9 cellular contexts compared by ENCODE assay signal in genomic region chr17:77963441-77963840, GRCh38. TPM values are rescaled to one million over a fixed set of nuclear protein-coding genes. Genes with fewer than 3 reads are reported as not detected.
A peak's percentile ranks its signal among the peaks of the same experiment; 100 is the strongest.
DNase-seq lines count a peak whose midpoint lies in the region; ATAC-seq and TF ChIP-seq lines count a peak whose summit lies in the region.
"Had no signal": no experiment of that assay in that cellular context is flagged by ENCODE, and none has a peak within 500 bp of the region (broad histone marks: within the 10 kb centered on the region; RNA-seq: fewer than 3 reads in every experiment).

No MANE protein-coding gene starts in this region.

- peak; percentile 79 for DNase-seq in GF-D8 (lab: John Stamatoyannopoulos, UW)
- DNase-seq in NCI-H2196 (lab: John Stamatoyannopoulos, UW; ENCODE audit: unreplicated experiment), result peak; percentile 80
- DNase-seq in activated naive CD4-positive, alpha-beta T cell treated with anti-CD3 and anti-CD28 coated beads, Interleukin-2, amount 50 U/mL, for 72 hours (ENCODE audit: low spot score in 2 of 2), result peak in 1 of 2 donors; percentile 13
- peak; percentile 38 for DNase-seq in left ventricle myocardium superior
- DNase-seq in testis, result peak; percentile 89
- DNase-seq in iPS-NIHi7 (ENCODE audit: extremely low spot score), result no peak
- no peak for DNase-seq in COLO668 (lab: John Stamatoyannopoulos, UW; ENCODE audit: unreplicated experiment)
- DNase-seq: lower lobe of right lung had no signal

- intact Hi-C loops in left ventricle myocardium superior (cut with micrococcal nuclease), result no loop called here
- intact Hi-C loops in testis (cut with DNase I; ENCODE audit: low total_unique reads), result no loop called here

- H3K4me3 ChIP-seq in testis, result no peak overlapping the region
- H3K4me3 ChIP-seq: lower lobe of right lung had no signal

- WGBS in testis, 2 donors, result 27 to 29% methylated on average over 2 of the region's 2 CpGs

- H3K4me1 ChIP-seq in testis, result peaks cover 11% of the 10 kb centered on the region

- peak; percentile 12 to 32 for ATAC-seq in activated naive CD4-positive, alpha-beta T cell treated with anti-CD3 and anti-CD28 coated beads, Interleukin-2, amount 50 U/mL, for 72 hours
- peak; percentile 74 for ATAC-seq in left ventricle myocardium superior
- no peak for ATAC-seq in HG02938 (IDR thresholded peaks at IDR 0.05; ENCODE audit: unreplicated experiment)

- no peak overlapping the region for H3K27ac Mint-ChIP-seq in activated naive CD4-positive, alpha-beta T cell treated with anti-CD3 and anti-CD28 coated beads, Interleukin-2, amount 50 U/mL, for 72 hours

- no peaks in the 10 kb centered on the region for H3K36me3 ChIP-seq in testis (ENCODE audit: low read depth, missing control alignments)
- H3K36me3 ChIP-seq: lower lobe of right lung had no signal

- H3K9me3 ChIP-seq in testis, result no peaks in the 10 kb centered on the region
- H3K9me3 ChIP-seq: lower lobe of right lung had no signal

- H3K27me3 ChIP-seq in testis, result no peaks in the 10 kb centered on the region

- H3K27ac ChIP-seq in testis, result no peak overlapping the region
- H3K27ac ChIP-seq: lower lobe of right lung had no signal

- no peaks in the 10 kb centered on the region for H3K9me3 Mint-ChIP-seq in activated naive CD4-positive, alpha-beta T cell treated with anti-CD3 and anti-CD28 coated beads, Interleukin-2, amount 50 U/mL, for 72 hours

- no peak for TF ChIP-seq CTCF in testis (IDR thresholded peaks at IDR 0.05)

- TF ChIP-seq POLR2A in testis (IDR thresholded peaks at IDR 0.05), result no peak

- peaks cover 11% of the 10 kb centered on the region in 2 donors for H3K36me3 Mint-ChIP-seq in activated naive CD4-positive, alpha-beta T cell treated with anti-CD3 and anti-CD28 coated beads, Interleukin-2, amount 50 U/mL, for 72 hours

RNA-seq across cellular contexts. Expression of gene TNRC6C, which starts 4.9 kb away (rescaled TPM):
- 10 to 100 TPM; 13.4 to 28.8 TPM for total RNA-seq in activated naive CD4-positive, alpha-beta T cell treated with anti-CD3 and anti-CD28 coated beads, Interleukin-2, amount 50 U/mL, for 72 hours
- 21.2 TPM for total RNA-seq in left ventricle myocardium superior
- 10 to 100 TPM; 27.4 to 35.6 TPM for total RNA-seq in testis
- 26.2 TPM for polyA plus RNA-seq in testis (ENCODE audit: insufficient read depth, low read depth, low replicate concordance)

Comparison
In these comparisons a context has a peak if more than half of its experiments do, and no peak if none do; other contexts are left out.
1. DNase-seq: peak in GF-D8 (single experiment), NCI-H2196 (single experiment), left ventricle myocardium superior (single experiment) and testis (single experiment); none in iPS-NIHi7 (single experiment) and COLO668 (single experiment).